ENCODE assay signal across 1 cellular context in the genomic region with DNA sequence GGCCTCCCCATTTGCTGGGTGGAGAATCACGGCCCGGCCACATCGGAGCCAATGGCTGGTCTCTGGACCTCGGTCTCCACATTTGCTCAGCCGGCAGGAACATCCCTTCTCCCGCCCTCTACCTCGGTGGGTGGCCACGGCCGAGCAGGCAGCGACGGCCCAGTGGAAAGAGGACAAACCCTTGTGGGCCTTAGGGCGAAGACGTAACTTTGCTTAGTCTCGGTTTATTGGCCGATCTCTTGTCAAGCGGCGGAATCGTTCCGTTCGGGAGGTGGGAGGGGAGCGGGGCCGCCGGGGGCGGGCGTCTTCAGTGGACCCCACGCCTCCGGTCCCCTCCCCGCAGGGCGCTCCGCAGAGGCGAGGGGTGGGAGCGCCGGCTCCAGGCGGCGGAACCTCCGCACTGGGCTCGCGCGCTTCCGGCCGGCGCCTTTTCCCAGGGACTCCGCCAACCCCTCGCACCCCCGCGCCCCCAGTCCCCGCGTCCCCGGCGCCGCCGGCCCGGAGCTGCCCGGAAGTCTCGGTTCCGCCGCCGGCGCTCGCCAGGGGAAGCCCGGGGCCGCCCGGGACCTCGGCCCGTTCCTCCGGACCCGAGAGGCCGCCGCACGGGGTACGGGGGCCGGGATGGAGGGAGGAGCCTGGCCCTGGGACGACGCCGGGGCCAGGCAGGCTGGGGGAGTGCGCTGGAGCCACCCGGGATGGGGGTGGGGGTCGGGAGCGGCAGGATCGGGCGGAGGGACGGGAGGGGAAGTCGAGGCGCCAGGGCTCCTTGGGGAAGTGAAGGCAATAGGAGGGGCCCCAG.
TF ChIP-seq lines count a peak whose summit lies in the region.

A gene with protein sequence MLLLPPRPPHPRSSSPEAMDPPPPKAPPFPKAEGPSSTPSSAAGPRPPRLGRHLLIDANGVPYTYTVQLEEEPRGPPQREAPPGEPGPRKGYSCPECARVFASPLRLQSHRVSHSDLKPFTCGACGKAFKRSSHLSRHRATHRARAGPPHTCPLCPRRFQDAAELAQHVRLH (plus strand): TSS at position 426 of the 799 bp plus-strand sequence. CDS start 1,507 bp downstream, outside the sequence.

TF ChIP-seq in K562, 482 proteins besides CTCF, POLR2A, EP300 and RAD21 (continued from another document and continues in another):
- TF ChIP-seq MLLT1 (IDR thresholded peaks at IDR 0.05) = 0 out of 4 replicates have a peak, but pooled peaks of 1 of the 2 experiments have one; percentile 3
- 0 out of 2 replicates have a peak, but pooled peaks have one; percentile 24 for TF ChIP-seq CREM (IDR thresholded peaks at IDR 0.05; ENCODE audit: low read depth)
- TF ChIP-seq EGR1 (conservative IDR thresholded peaks at IDR 0.05) = peak; percentile 78
- TF ChIP-seq RBM14 (IDR thresholded peaks at IDR 0.05; ENCODE audit: borderline replicate concordance, insufficient read depth, low read depth, low read length) = no peak
- TF ChIP-seq ZEB2 (IDR thresholded peaks at IDR 0.05) = peak; percentile 62; the same call in 1 of the 2 replicates
- TF ChIP-seq, protein P1, sequence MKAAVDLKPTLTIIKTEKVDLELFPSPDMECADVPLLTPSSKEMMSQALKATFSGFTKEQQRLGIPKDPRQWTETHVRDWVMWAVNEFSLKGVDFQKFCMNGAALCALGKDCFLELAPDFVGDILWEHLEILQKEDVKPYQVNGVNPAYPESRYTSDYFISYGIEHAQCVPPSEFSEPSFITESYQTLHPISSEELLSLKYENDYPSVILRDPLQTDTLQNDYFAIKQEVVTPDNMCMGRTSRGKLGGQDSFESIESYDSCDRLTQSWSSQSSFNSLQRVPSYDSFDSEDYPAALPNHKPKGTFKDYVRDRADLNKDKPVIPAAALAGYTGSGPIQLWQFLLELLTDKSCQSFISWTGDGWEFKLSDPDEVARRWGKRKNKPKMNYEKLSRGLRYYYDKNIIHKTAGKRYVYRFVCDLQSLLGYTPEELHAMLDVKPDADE (conservative IDR thresholded peaks at IDR 0.05; ENCODE audit: control insufficient read depth, low read depth, low read length) = 0 out of 2 replicates have a peak, but pooled peaks have one; percentile 33
- TF ChIP-seq, protein P2, sequence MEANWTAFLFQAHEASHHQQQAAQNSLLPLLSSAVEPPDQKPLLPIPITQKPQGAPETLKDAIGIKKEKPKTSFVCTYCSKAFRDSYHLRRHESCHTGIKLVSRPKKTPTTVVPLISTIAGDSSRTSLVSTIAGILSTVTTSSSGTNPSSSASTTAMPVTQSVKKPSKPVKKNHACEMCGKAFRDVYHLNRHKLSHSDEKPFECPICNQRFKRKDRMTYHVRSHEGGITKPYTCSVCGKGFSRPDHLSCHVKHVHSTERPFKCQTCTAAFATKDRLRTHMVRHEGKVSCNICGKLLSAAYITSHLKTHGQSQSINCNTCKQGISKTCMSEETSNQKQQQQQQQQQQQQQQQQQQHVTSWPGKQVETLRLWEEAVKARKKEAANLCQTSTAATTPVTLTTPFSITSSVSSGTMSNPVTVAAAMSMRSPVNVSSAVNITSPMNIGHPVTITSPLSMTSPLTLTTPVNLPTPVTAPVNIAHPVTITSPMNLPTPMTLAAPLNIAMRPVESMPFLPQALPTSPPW (CRISPR knock-in tag; IDR thresholded peaks at IDR 0.05) = peak; percentile 92
- TF ChIP-seq, protein P3, sequence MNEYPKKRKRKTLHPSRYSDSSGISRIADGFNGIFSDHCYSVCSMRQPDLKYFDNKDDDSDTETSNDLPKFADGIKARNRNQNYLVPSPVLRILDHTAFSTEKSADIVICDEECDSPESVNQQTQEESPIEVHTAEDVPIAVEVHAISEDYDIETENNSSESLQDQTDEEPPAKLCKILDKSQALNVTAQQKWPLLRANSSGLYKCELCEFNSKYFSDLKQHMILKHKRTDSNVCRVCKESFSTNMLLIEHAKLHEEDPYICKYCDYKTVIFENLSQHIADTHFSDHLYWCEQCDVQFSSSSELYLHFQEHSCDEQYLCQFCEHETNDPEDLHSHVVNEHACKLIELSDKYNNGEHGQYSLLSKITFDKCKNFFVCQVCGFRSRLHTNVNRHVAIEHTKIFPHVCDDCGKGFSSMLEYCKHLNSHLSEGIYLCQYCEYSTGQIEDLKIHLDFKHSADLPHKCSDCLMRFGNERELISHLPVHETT (CRISPR knock-in tag; conservative IDR thresholded peaks at IDR 0.05 in 1 of 2, IDR thresholded peaks at IDR 0.05 in 1 of 2) = peak in 1 of 2 experiments; percentile 95; a peak in 2 of 4 replicates
- TF ChIP-seq ZSCAN32 (CRISPR knock-in tag; IDR thresholded peaks at IDR 0.05) = 0 out of 2 replicates have a peak, but pooled peaks have one; percentile 49
- TF ChIP-seq TEAD4 (IDR thresholded peaks at IDR 0.05; ENCODE audit: low read length) = 0 out of 2 replicates have a peak, but pooled peaks have one; percentile 18
- no peak for TF ChIP-seq TEAD4 (CRISPR knock-in tag; IDR thresholded peaks at IDR 0.05; ENCODE audit: borderline replicate concordance)
- peak; percentile 91 to 99 (median 96) for TF ChIP-seq ZBTB11 (CRISPR knock-in tag; IDR thresholded peaks at IDR 0.05)
- peak; percentile 56 for TF ChIP-seq HCFC1 (IDR thresholded peaks at IDR 0.05; ENCODE audit: low read depth, low read length)
- TF ChIP-seq, protein P4, sequence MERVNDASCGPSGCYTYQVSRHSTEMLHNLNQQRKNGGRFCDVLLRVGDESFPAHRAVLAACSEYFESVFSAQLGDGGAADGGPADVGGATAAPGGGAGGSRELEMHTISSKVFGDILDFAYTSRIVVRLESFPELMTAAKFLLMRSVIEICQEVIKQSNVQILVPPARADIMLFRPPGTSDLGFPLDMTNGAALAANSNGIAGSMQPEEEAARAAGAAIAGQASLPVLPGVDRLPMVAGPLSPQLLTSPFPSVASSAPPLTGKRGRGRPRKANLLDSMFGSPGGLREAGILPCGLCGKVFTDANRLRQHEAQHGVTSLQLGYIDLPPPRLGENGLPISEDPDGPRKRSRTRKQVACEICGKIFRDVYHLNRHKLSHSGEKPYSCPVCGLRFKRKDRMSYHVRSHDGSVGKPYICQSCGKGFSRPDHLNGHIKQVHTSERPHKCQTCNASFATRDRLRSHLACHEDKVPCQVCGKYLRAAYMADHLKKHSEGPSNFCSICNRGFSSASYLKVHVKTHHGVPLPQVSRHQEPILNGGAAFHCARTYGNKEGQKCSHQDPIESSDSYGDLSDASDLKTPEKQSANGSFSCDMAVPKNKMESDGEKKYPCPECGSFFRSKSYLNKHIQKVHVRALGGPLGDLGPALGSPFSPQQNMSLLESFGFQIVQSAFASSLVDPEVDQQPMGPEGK (CRISPR knock-in tag; IDR thresholded peaks at IDR 0.05; ENCODE audit: borderline replicate concordance) = no peak
- no peak for TF ChIP-seq AFF1 (IDR thresholded peaks at IDR 0.05; ENCODE audit: low read depth in 1 of 2, partially characterized antibody in 2 of 2)
- TF ChIP-seq, protein P5, sequence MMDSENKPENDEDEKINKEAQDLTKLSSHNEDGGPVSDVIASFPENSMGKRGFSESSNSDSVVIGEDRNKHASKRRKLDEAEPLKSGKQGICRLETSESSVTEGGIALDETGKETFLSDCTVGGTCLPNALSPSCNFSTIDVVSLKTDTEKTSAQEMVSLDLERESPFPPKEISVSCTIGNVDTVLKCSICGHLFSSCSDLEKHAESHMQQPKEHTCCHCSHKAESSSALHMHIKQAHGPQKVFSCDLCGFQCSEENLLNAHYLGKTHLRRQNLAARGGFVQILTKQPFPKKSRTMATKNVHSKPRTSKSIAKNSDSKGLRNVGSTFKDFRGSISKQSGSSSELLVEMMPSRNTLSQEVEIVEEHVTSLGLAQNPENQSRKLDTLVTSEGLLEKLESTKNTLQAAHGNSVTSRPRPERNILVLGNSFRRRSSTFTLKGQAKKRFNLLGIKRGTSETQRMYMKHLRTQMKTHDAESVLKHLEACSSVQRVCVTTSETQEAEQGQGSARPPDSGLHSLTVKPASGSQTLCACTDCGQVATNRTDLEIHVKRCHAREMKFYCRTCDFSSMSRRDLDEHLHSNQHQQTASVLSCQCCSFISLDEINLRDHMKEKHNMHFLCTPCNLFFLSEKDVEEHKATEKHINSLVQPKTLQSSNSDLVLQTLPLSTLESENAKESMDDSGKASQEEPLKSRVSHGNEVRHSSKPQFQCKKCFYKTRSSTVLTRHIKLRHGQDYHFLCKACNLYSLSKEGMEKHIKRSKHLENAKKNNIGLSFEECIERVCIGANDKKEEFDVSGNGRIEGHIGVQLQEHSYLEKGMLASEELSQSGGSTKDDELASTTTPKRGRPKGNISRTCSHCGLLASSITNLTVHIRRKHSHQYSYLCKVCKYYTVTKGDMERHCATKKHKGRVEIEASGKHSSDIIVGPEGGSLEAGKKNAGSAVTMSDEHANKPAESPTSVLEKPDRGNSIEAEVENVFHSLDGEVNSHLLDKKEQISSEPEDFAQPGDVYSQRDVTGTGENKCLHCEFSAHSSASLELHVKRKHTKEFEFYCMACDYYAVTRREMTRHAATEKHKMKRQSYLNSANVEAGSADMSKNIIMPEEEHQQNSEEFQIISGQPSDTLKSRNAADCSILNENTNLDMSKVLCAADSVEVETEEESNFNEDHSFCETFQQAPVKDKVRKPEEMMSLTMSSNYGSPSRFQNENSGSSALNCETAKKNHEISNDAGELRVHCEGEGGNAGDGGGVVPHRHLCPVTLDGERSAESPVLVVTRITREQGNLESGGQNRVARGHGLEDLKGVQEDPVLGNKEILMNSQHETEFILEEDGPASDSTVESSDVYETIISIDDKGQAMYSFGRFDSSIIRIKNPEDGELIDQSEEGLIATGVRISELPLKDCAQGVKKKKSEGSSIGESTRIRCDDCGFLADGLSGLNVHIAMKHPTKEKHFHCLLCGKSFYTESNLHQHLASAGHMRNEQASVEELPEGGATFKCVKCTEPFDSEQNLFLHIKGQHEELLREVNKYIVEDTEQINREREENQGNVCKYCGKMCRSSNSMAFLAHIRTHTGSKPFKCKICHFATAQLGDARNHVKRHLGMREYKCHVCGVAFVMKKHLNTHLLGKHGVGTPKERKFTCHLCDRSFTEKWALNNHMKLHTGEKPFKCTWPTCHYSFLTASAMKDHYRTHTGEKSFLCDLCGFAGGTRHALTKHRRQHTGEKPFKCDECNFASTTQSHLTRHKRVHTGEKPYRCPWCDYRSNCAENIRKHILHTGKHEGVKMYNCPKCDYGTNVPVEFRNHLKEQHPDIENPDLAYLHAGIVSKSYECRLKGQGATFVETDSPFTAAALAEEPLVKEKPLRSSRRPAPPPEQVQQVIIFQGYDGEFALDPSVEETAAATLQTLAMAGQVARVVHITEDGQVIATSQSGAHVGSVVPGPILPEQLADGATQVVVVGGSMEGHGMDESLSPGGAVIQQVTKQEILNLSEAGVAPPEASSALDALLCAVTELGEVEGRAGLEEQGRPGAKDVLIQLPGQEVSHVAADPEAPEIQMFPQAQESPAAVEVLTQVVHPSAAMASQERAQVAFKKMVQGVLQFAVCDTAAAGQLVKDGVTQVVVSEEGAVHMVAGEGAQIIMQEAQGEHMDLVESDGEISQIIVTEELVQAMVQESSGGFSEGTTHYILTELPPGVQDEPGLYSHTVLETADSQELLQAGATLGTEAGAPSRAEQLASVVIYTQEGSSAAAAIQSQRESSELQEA (IDR thresholded peaks at IDR 0.05; ENCODE audit: low read depth) = peak; percentile 65
- peak in 1 of 2 experiments; percentile 79; a peak in 1 of 4 replicates for TF ChIP-seq NONO (IDR thresholded peaks at IDR 0.05; ENCODE audit: low read depth in 2 of 2, low read length in 1 of 2)
- no peak for TF ChIP-seq ZNF444 (CRISPR knock-in tag; IDR thresholded peaks at IDR 0.05)
